ENCODE assay signal across 8 cellular contexts in genomic region chr11:116513894-116514293, GRCh38.
A peak's percentile ranks its signal among the peaks of the same experiment; 100 is the strongest.
DNase-seq lines count a peak whose midpoint lies in the region; ATAC-seq and TF ChIP-seq lines count a peak whose summit lies in the region.

No MANE protein-coding gene starts in this region.

- peak; percentile 21 for DNase-seq in left ventricle myocardium inferior
- no peak for DNase-seq in Right ventricle myocardium inferior (ENCODE audit: missing footprints)
- peak; percentile 35 for DNase-seq in NCI-H226
- peak; percentile 66 for DNase-seq in endothelial cell (ENCODE audit: low spot score)
- peak; percentile 44 for DNase-seq in type B pancreatic cell (ENCODE audit: extremely low spot score, unreplicated experiment)
- no peak for DNase-seq in DMS153 treated with DMSO at 0.1 percent for 48 hours (lab: John Stamatoyannopoulos, UW; ENCODE audit: unreplicated experiment)
- DNase-seq in nucleus accumbens (lab: John Stamatoyannopoulos, UW): no peak

- no peak overlapping the region for H3K27ac ChIP-seq in left ventricle myocardium inferior (replicated peaks)

- ATAC-seq in Right ventricle myocardium inferior (no peak), HG03457 (IDR thresholded peaks at IDR 0.05; ENCODE audit: unreplicated experiment) (no peak)

- H3K27ac Mint-ChIP-seq in endothelial cell (ENCODE audit: unreplicated experiment) (no peak overlapping the region), type B pancreatic cell (no peak overlapping the region)

- H3K4me3 ChIP-seq in left ventricle myocardium inferior: no peak overlapping the region

- H3K9me3 Mint-ChIP-seq in endothelial cell (ENCODE audit: unreplicated experiment) (no peaks in the 10 kb centered on the region), type B pancreatic cell (no peaks in the 10 kb centered on the region)

- H3K27me3 Mint-ChIP-seq in endothelial cell (ENCODE audit: unreplicated experiment) (peaks cover 1% of the 10 kb centered on the region), type B pancreatic cell (peaks cover 31% of the 10 kb centered on the region)

- peaks cover 95% of the 10 kb centered on the region for H3K27me3 ChIP-seq in left ventricle myocardium inferior (ENCODE audit: low read depth)

- intact Hi-C loops in left ventricle myocardium inferior (cut with micrococcal nuclease): no loop called here
- intact Hi-C loops in Right ventricle myocardium inferior (cut with DNase I): no loop called here

- peaks cover 5% of the 10 kb centered on the region for H3K4me1 Mint-ChIP-seq in endothelial cell (ENCODE audit: unreplicated experiment)
- H3K4me1 Mint-ChIP-seq in type B pancreatic cell (ENCODE audit: unreplicated experiment): peaks cover 6% of the 10 kb centered on the region

- no peaks in the 10 kb centered on the region for H3K4me1 ChIP-seq in left ventricle myocardium inferior

- H3K36me3 ChIP-seq in left ventricle myocardium inferior: no peaks in the 10 kb centered on the region

- H3K4me3 Mint-ChIP-seq in endothelial cell (ENCODE audit: unreplicated experiment) (peak overlapping the region; percentile 51), type B pancreatic cell (no peak overlapping the region)

- H3K36me3 Mint-ChIP-seq in endothelial cell (ENCODE audit: low read depth, unreplicated experiment) (no peaks in the 10 kb centered on the region), type B pancreatic cell (no peaks in the 10 kb centered on the region)

- no peaks in the 10 kb centered on the region for H3K9me3 ChIP-seq in left ventricle myocardium inferior (replicated peaks)

- peak; percentile 43 for TF ChIP-seq CTCF in left ventricle myocardium inferior (IDR thresholded peaks at IDR 0.05; ENCODE audit: borderline replicate concordance)
- TF ChIP-seq CTCF in endothelial cell (IDR thresholded peaks at IDR 0.05; ENCODE audit: unreplicated experiment): peak; percentile 68
- peak; percentile 63 for TF ChIP-seq CTCF in type B pancreatic cell (conservative IDR thresholded peaks at IDR 0.05)

Comparison
In these comparisons a context has a peak if more than half of its experiments do, and no peak if none do; other contexts are left out.
1. DNase-seq: peak in left ventricle myocardium inferior (single experiment), NCI-H226 (single experiment), endothelial cell (single experiment) and type B pancreatic cell (single experiment); none in Right ventricle myocardium inferior (single experiment), DMS153 treated with DMSO at 0.1 percent for 48 hours (single experiment) and nucleus accumbens (0 of 56).
2. Peak in every context shown above with its lines, with median percentiles within 50 percentile points of each other: CTCF ChIP-seq.